In the genomic region with DNA sequence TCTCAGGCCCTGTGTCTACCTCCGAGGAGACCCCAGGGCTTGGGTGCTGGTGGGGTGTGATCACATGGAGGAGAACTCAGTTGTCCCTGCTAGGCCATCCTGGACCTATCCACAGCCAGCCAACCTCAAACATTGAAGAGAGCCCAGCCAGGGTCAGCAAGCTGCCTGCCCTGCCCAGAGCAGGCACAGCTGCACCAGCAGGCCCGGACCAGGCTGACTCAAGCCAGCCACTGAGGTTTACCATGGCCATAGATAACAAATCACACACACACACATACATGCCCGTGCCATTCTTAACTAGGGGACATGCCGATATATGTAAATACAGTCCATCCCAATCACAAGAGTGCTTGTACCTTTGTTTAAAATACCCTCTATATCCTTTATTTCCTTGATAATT, we compare ENCODE assay signal across 34 cellular contexts.
"Had no signal": no experiment of that assay in that cellular context is flagged by ENCODE, and none has a peak within 500 bp of the region (broad histone marks: within the 10 kb centered on the region; RNA-seq: fewer than 3 reads in every experiment).

No MANE protein-coding gene starts in this region.

- H3K9me3 ChIP-seq: ascending aorta, Peyer's patch had no signal

- H3K36me3 ChIP-seq: ascending aorta, cardiac muscle cell, Peyer's patch, WERI-Rb-1 had no signal

- H3K4me3 ChIP-seq: ascending aorta, cardiac muscle cell, K562, Peyer's patch had no signal

- ATAC-seq: activated CD8-positive, alpha-beta T cell treated with anti-CD3 and anti-CD28 coated beads for 36 hours; activated T-cell treated with anti-CD3 and anti-CD28 coated beads, Interleukin-2, amount 50 U/mL, for 72 hours; activated T-helper 17 cell treated with anti-CD3 and anti-CD28 coated beads, Interleukin-2, amount 50 U/mL, for 72 hours; K562; PC-3 had no signal

- H3K4me1 ChIP-seq: Peyer's patch had no signal

- H3K27me3 ChIP-seq: ascending aorta, Peyer's patch had no signal

- DNase-seq: activated CD4-positive, alpha-beta T cell treated with anti-CD3 and anti-CD28 coated beads for 1 hour; activated CD4-positive, alpha-beta T cell treated with anti-CD3 and anti-CD28 coated beads, Interleukin-2, amount 10 ng/mL, durations not matched to agents 24 days and 14 days; activated CD4-positive, alpha-beta T cell treated with anti-CD3 and anti-CD28 coated beads, Interleukin-2, amount 50 U/mL, for 4 hours; activated CD4-positive, CD25-positive, alpha-beta regulatory T cell; activated CD8-positive, alpha-beta T cell treated with anti-CD3 and anti-CD28 coated beads for 36 hours; activated effector memory CD4-positive, alpha-beta T cell treated with anti-CD3 and anti-CD28 coated beads, Interleukin-2, amount 50 U/mL, for 16 hours; activated naive CD4-positive, alpha-beta T cell treated with Interleukin-2 at 50 U/mL for 16 hours; activated naive CD8-positive, alpha-beta T cell treated with anti-CD3 and anti-CD28 coated beads, Interleukin-2, amount 10 ng/mL, durations not matched to agents 7 days and 5 days; activated T-cell treated with anti-CD3 and anti-CD28 coated beads, Interleukin-2, amount 50 U/mL, for 1 hour; activated T-cell treated with anti-CD3 and anti-CD28 coated beads, Interleukin-2, amount 50 U/mL, for 72 hours; amygdala; Kasumi-1; MM.1S; MV-4-11; NCI-H1092; NCI-H1436 treated with DMSO at 0.1 percent for 48 hours; NCI-H1694 treated with DMSO at 0.1 percent for 48 hours; NCI-H2029; NCI-H2107; NCI-H2171; NCI-H510A; NCI-H526; NCI-H748 treated with DMSO at 0.1 percent for 48 hours; NK-92 treated with Interleukin-12 subunit alpha and Interleukin-12 subunit beta, amount 100 ng/mL, for 24 hours; PC-3; Peyer's patch; RPMI8226; SHP77 treated with DMSO at 0.1 percent for 48 hours; T1000; WERI-Rb-1 had no signal

- H3K27ac ChIP-seq: cardiac muscle cell, Peyer's patch, WERI-Rb-1 had no signal
